In the genomic region with DNA sequence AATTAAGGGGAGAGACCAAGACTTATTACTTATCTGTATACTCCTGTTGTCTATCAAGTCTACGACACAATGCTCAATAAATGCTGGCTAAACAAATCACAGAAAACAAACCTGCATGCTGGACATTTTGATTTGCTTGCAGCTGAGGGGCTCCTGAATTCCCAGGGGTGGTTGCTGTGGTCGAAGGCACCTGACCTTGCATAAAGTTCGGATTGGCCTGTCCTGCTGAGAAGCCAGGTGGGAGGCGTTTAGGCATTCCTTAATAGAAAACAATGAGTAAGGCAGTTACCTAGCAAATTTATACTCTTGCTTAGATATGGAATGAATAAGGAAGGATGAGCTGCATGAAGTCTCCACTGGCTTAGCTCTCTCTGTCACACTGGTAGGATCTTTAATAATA, we compare ENCODE assay signal across 1 cellular context.
TF ChIP-seq lines count a peak whose summit lies in the region.

No MANE protein-coding gene starts in this region.

TF ChIP-seq in GM23338, 12 proteins besides CTCF, POLR2A, EP300 and RAD21 (continued from another document):
- no peak for TF ChIP-seq EZH2phosphoT487 (IDR thresholded peaks at IDR 0.05; ENCODE audit: unreplicated experiment)
- no peak for TF ChIP-seq ZNF114 (CRISPR knock-in tag; IDR thresholded peaks at IDR 0.05)
